ENCODE assay signal across 8 cellular contexts in genomic region chr19:9323919-9324583, GRCh38. TPM values are rescaled to one million over a fixed set of nuclear protein-coding genes. Genes with fewer than 3 reads are reported as not detected.
DNase-seq lines count a peak whose midpoint lies in the region; ATAC-seq lines count a peak whose summit lies in the region.

ZNF559 (plus strand) TSS chr19:9324179; CDS start chr19:9338550, 14,371 bp downstream.

- peaks cover 8% of the 10 kb centered on the region for H3K79me2 ChIP-seq in mesendoderm (ENCODE audit: control insufficient read depth, insufficient read depth, low read length)

- no peak within 1 kb of the TSS for H2BK120ac ChIP-seq in mesendoderm (ENCODE audit: low read depth, low read length)

- no peaks in the 10 kb centered on the region for H3K27me3 Mint-ChIP-seq in effector memory CD8-positive, alpha-beta T cell

- peak within 1 kb of the TSS; percentile 87 to 93 for H3K4me3 Mint-ChIP-seq in effector memory CD8-positive, alpha-beta T cell

- H4K5ac ChIP-seq in mesendoderm (ENCODE audit: low read length) = peak within 1 kb of the TSS; percentile 56

- H3K9me3 Mint-ChIP-seq in effector memory CD8-positive, alpha-beta T cell = peaks cover 5 to 6% of the 10 kb centered on the region in 2 donors

- H3K23ac ChIP-seq in mesendoderm (ENCODE audit: low read length) = no peak within 1 kb of the TSS

- H3K9ac ChIP-seq in mesendoderm (ENCODE audit: low read length) = peak within 1 kb of the TSS; percentile 83

- H3K4me2 ChIP-seq in mesendoderm (ENCODE audit: low read length) = peak within 1 kb of the TSS; percentile 89

- peak within 1 kb of the TSS; percentile 58 for H2AK5ac ChIP-seq in mesendoderm (ENCODE audit: low read length)

- peak; percentile 75 for ATAC-seq in GM19468 (IDR thresholded peaks at IDR 0.05; ENCODE audit: extremely low read depth, unreplicated experiment)
- peak; percentile 97 for ATAC-seq in effector memory CD8-positive, alpha-beta T cell (replicated peaks)

- H4K8ac ChIP-seq in mesendoderm (ENCODE audit: low read depth, low read length) = no peak within 1 kb of the TSS

- H3K4me1 ChIP-seq in mesendoderm (ENCODE audit: control insufficient read depth, low read depth, low read length) = peaks cover 3% of the 10 kb centered on the region

- peaks cover 11 to 24% of the 10 kb centered on the region in 2 donors for H3K4me1 Mint-ChIP-seq in effector memory CD8-positive, alpha-beta T cell (ENCODE audit: low read depth in 2 of 2)

- no peak within 1 kb of the TSS for H2BK5ac ChIP-seq in mesendoderm (ENCODE audit: low read length)

- no peak within 1 kb of the TSS for H2BK15ac ChIP-seq in mesendoderm (replicated peaks; ENCODE audit: low read depth)

- peaks cover 30% of the 10 kb centered on the region for H3K36me3 Mint-ChIP-seq in effector memory CD8-positive, alpha-beta T cell (ENCODE audit: insufficient read depth)

- H3K27me3 ChIP-seq in mesendoderm (ENCODE audit: insufficient read depth, low read length, poor library complexity) = no peaks in the 10 kb centered on the region

- H3K4me3 ChIP-seq in mesendoderm (ENCODE audit: low read length) = peak within 1 kb of the TSS; percentile 59

- H3K56ac ChIP-seq in mesendoderm (ENCODE audit: low read length) = peak within 1 kb of the TSS; percentile 79

- H3K27ac ChIP-seq in mesendoderm (ENCODE audit: low read depth, low read length) = peak within 1 kb of the TSS; percentile 47

- no peaks in the 10 kb centered on the region for H3K36me3 ChIP-seq in mesendoderm (ENCODE audit: control insufficient read depth, insufficient read depth, low read length)

- no CpG with 5 or more reads among the region's 48 CpGs for WGBS in mesendoderm (ENCODE audit: extremely low coverage, insufficient coverage, low lambda C conversion rate)

- H3K4ac ChIP-seq in mesendoderm (ENCODE audit: low read depth, low read length) = no peak within 1 kb of the TSS

- H3K18ac ChIP-seq in mesendoderm (ENCODE audit: low read length) = peak within 1 kb of the TSS; percentile 29

- peaks cover 5% of the 10 kb centered on the region for H3K79me1 ChIP-seq in mesendoderm (ENCODE audit: low read length)

- CTCF ChIA-PET in activated CD8-positive, alpha-beta memory T cell treated with anti-CD3 and anti-CD28 coated beads for 36 hours (lab: Charles Lee) = interaction anchor here (2.7 kb wide), 1 partner anchor 13 kb away, joined by 10 read pairs; no protein-coding TSS in a partner anchor

- H3K27ac Mint-ChIP-seq in effector memory CD8-positive, alpha-beta T cell = peak within 1 kb of the TSS; percentile 95 to 97

- POLR2A ChIA-PET in activated CD8-positive, alpha-beta memory T cell treated with anti-CD3 and anti-CD28 coated beads for 36 hours (lab: Charles Lee) = interaction anchor here (0.9 to 1.2 kb wide), 2 partner anchors 14 to 15 kb away, joined by 3 read pairs; no protein-coding TSS in a partner anchor

- peak; percentile 92 for DNase-seq in COR-L47 (lab: John Stamatoyannopoulos, UW)
- DNase-seq in HS-5 (ENCODE audit: low read depth) = peak; percentile 65
- DNase-seq in NK-92 (lab: John Stamatoyannopoulos, UW; ENCODE audit: unreplicated experiment) = peak; percentile 67
- peak; percentile 96 to 99 (median 99) for DNase-seq in effector memory CD8-positive, alpha-beta T cell
- DNase-seq in mesendoderm = peak; percentile 98
- DNase-seq in stimulated activated CD8-positive, alpha-beta memory T cell treated with anti-CD3 and anti-CD28 coated beads, Interleukin-12 subunit alpha, Interleukin-12 subunit beta, amount 100 ng/mL, for 4 hours (ENCODE audit: low read depth) = peak; percentile 97

RNA-seq across cellular contexts. Expression of gene ZNF559, which starts in this region (rescaled TPM):
- total RNA-seq in activated CD8-positive, alpha-beta memory T cell treated with anti-CD3 and anti-CD28 coated beads for 36 hours = 10 to 100 TPM; 10.7 to 11.2 TPM
- polyA plus RNA-seq in mesendoderm (2013, experiment 1 of 2) = 17.7 TPM
- 19.0 TPM for polyA plus RNA-seq in mesendoderm (2013, experiment 2 of 2)

Comparison
In these comparisons a context has a peak if more than half of its experiments do, and no peak if none do; other contexts are left out.
1. Peak in every context shown above with its lines: DNase-seq, ATAC-seq, H3K4me3 ChIP-seq and H3K27ac ChIP-seq.